14 cellular contexts compared by ENCODE assay signal in the genomic region with DNA sequence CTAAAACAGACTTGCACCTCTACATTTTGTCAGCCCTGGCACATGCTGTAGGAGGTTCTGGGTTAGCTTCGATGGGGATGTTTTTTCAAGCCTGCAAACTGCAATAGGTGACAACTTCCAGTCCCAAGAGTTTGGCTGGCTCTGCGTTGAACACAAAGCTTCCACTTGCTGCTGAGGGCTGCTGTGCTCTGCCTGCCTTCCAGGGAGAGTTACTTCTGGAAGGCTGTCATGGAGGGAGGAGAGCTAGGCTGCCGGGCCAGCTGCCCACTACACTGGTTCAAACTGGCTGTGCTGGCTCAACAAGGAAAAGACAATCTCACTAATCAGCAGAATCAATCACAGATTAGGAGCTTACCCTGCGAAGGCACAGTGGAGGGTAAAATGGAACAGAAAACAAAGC. TPM values are rescaled to one million over a fixed set of nuclear protein-coding genes. Genes with fewer than 3 reads are reported as not detected.
DNase-seq lines count a peak whose midpoint lies in the region; ATAC-seq and TF ChIP-seq lines count a peak whose summit lies in the region.
"Had no signal": no experiment of that assay in that cellular context is flagged by ENCODE, and none has a peak within 500 bp of the region (broad histone marks: within the 10 kb centered on the region; RNA-seq: fewer than 3 reads in every experiment).

No MANE protein-coding gene starts in this region.

- no peak for TF ChIP-seq EP300 in gastroesophageal sphincter (IDR thresholded peaks at IDR 0.05)

- H3K4me1 ChIP-seq in gastroesophageal sphincter = peaks cover 0 to 84% (median 27%) of the 10 kb centered on the region in 3 donors
- H3K4me1 ChIP-seq in vagina = peaks cover 40% of the 10 kb centered on the region

- intact Hi-C loops in Right ventricle myocardium inferior (cut with DNase I) (no loop called here), cardiac septum (cut with DNase I) (no loop called here), vagina (cut with DNase I) (no loop called here)

- ATAC-seq in Right ventricle myocardium inferior = no peak
- ATAC-seq in gastroesophageal sphincter = no peak
- no peak for ATAC-seq in T-helper 17 cell
- ATAC-seq in GM21515 (IDR thresholded peaks at IDR 0.05; ENCODE audit: unreplicated experiment) = no peak
- ATAC-seq: A549; activated CD4-positive, alpha-beta T cell treated with anti-CD3 and anti-CD28 coated beads for 36 hours; activated T-helper 17 cell treated with anti-CD3 and anti-CD28 coated beads, Interleukin-2, amount 50 U/mL, for 72 hours had no signal

- no peaks in the 10 kb centered on the region for H3K36me3 ChIP-seq in gastroesophageal sphincter
- H3K36me3 ChIP-seq in vagina = no peaks in the 10 kb centered on the region
- H3K36me3 ChIP-seq: tibial nerve had no signal

- H3K27me3 Mint-ChIP-seq in T-helper 17 cell = no peaks in the 10 kb centered on the region
- H3K27me3 Mint-ChIP-seq: activated CD4-positive, alpha-beta T cell treated with anti-CD3 and anti-CD28 coated beads for 36 hours; activated T-helper 17 cell treated with anti-CD3 and anti-CD28 coated beads, Interleukin-2, amount 50 U/mL, for 72 hours; central memory CD8-positive, alpha-beta T cell had no signal

- H3K27me3 ChIP-seq in gastroesophageal sphincter = no peaks in the 10 kb centered on the region
- no peaks in the 10 kb centered on the region for H3K27me3 ChIP-seq in vagina
- H3K27me3 ChIP-seq: tibial nerve had no signal

- H3K4me3 ChIP-seq in gastroesophageal sphincter (no peak overlapping the region), vagina (no peak overlapping the region)
- H3K4me3 ChIP-seq: A549, tibial nerve had no signal

- WGBS in gastroesophageal sphincter (ENCODE audit: low coverage in 1 of 2), 2 donors = 28 to 46% methylated on average over 3 of the region's 4 CpGs

- no peaks in the 10 kb centered on the region for H3K9me3 ChIP-seq in gastroesophageal sphincter
- no peaks in the 10 kb centered on the region for H3K9me3 ChIP-seq in vagina
- H3K9me3 ChIP-seq in T-helper 17 cell (ENCODE audit: control insufficient read depth, low read length, poor library complexity, severe bottlenecking) = no peaks in the 10 kb centered on the region
- H3K9me3 ChIP-seq: A549, tibial nerve had no signal

- no peak overlapping the region for H3K27ac Mint-ChIP-seq in T-helper 17 cell
- H3K27ac Mint-ChIP-seq: activated CD4-positive, alpha-beta T cell treated with anti-CD3 and anti-CD28 coated beads for 36 hours; activated T-helper 17 cell treated with anti-CD3 and anti-CD28 coated beads, Interleukin-2, amount 50 U/mL, for 72 hours had no signal

- H3K36me3 Mint-ChIP-seq in T-helper 17 cell (ENCODE audit: low read depth) = no peaks in the 10 kb centered on the region

- peaks cover 12% of the 10 kb centered on the region for H3K4me1 Mint-ChIP-seq in T-helper 17 cell

- TF ChIP-seq CTCF in gastroesophageal sphincter (IDR thresholded peaks at IDR 0.05) (no peak), vagina (IDR thresholded peaks at IDR 0.05) (no peak)

- H3K4me3 Mint-ChIP-seq in T-helper 17 cell = no peak overlapping the region
- H3K4me3 Mint-ChIP-seq: activated CD4-positive, alpha-beta T cell treated with anti-CD3 and anti-CD28 coated beads for 36 hours; activated T-helper 17 cell treated with anti-CD3 and anti-CD28 coated beads, Interleukin-2, amount 50 U/mL, for 72 hours; central memory CD8-positive, alpha-beta T cell had no signal

- H3K27ac ChIP-seq in gastroesophageal sphincter = peak overlapping the region in 3 of 4 donors; percentile 35 to 70 (median 57)
- peak overlapping the region; percentile 50 for H3K27ac ChIP-seq in vagina
- H3K27ac ChIP-seq: tibial nerve had no signal

- TF ChIP-seq POLR2A in gastroesophageal sphincter (IDR thresholded peaks at IDR 0.05) (no peak), vagina (IDR thresholded peaks at IDR 0.05) (no peak)

- DNase-seq in Right ventricle myocardium inferior (ENCODE audit: missing footprints) (peak; percentile 66), cardiac septum (ENCODE audit: low spot score) (no peak), myocyte (ENCODE audit: low read depth) (peak; percentile 31), vagina (ENCODE audit: extremely low spot score in 2 of 2) (no peak), T-helper 17 cell (no peak), NCI-H524 treated with DMSO at 0.1 percent for 48 hours (lab: John Stamatoyannopoulos, UW) (no peak)
- DNase-seq: activated CD4-positive, alpha-beta T cell treated with anti-CD3 and anti-CD28 coated beads for 36 hours; NCI-H187 had no signal

RNA-seq across cellular contexts. Expression of gene PPP2R5A, which starts 46.7 kb away (rescaled TPM):
- 80.8 TPM for total RNA-seq in Right ventricle myocardium inferior
- total RNA-seq in cardiac septum = 68.1 TPM
- 10 to 100 TPM; 43.2 to 88.9 (median 59.5) TPM for total RNA-seq in gastroesophageal sphincter
- 13.8 and 29.8 TPM in 2 replicates for total RNA-seq in myocyte
- polyA plus RNA-seq in myocyte (2012) = 4.6 TPM
- total RNA-seq in vagina = 33.9 TPM
- total RNA-seq in T-helper 17 cell = 10 to 100 TPM; 52.1 to 52.4 TPM

Comparison
In these comparisons a context has a peak if more than half of its experiments do, and no peak if none do; other contexts are left out.
1. DNase-seq: peak in Right ventricle myocardium inferior (single experiment) and myocyte (single experiment); none in cardiac septum (single experiment), vagina (0 of 2), T-helper 17 cell (0 of 3) and NCI-H524 treated with DMSO at 0.1 percent for 48 hours (single experiment).